Comparison of ENCODE assay signal across 8 cellular contexts in genomic region chr15:90142216-90143175, GRCh38. TPM values are rescaled to one million over a fixed set of nuclear protein-coding genes. Genes with fewer than 3 reads are reported as not detected.
DNase-seq lines count a peak whose midpoint lies in the region; ATAC-seq, FAIRE-seq and TF ChIP-seq lines count a peak whose summit lies in the region.

No MANE protein-coding gene starts in this region.

- H3K27ac ChIP-seq in HCT116 (ENCODE audit: low read depth, low read length) (no peak overlapping the region), prostate gland (peak overlapping the region; percentile 61 to 73)

- FAIRE-seq in GM12892 (lab: Jason Lieb, UNC): no peak

- no peak overlapping the region for H3K9ac ChIP-seq in HCT116 (ENCODE audit: low read length)

- POLR2A ChIA-PET in HCT116 (lab: Charles Lee): interaction anchor here (0.5 kb wide), 1 partner anchor 758 kb away, joined by 4 read pairs; no protein-coding TSS in a partner anchor

- no peak overlapping the region for H3K4me3 ChIP-seq in HCT116 (replicated peaks in 1 of 2; ENCODE audit: low read depth in 1 of 2, low read length in 2 of 2)
- no peak overlapping the region for H3K4me3 ChIP-seq in prostate gland

- H3K27me3 ChIP-seq in HCT116 (ENCODE audit: insufficient read depth, low read length) (no peaks in the 10 kb centered on the region), prostate gland (replicated peaks; ENCODE audit: insufficient read depth) (no peaks in the 10 kb centered on the region)

- peaks cover 0 to 7% of the 10 kb centered on the region in 2 experiments; a peak in 3 of 4 replicates for H3K4me1 ChIP-seq in HCT116 (ENCODE audit: control insufficient read depth in 1 of 2, insufficient read depth in 2 of 2, low read length in 2 of 2)
- H3K4me1 ChIP-seq in prostate gland (replicated peaks): peaks cover 3% of the 10 kb centered on the region

- H2AFZ ChIP-seq in HCT116 (ENCODE audit: low read depth, low read length, poor library complexity, severe bottlenecking): peak overlapping the region; percentile 48

- TF ChIP-seq POLR2A in HCT116 (IDR thresholded peaks at IDR 0.05; ENCODE audit: borderline replicate concordance, extremely low read depth, insufficient read depth, insufficient read length) (no peak), prostate gland (IDR thresholded peaks at IDR 0.05) (no peak), GM12892 (IDR thresholded peaks at IDR 0.05; ENCODE audit: low read depth, low read length) (no peak)

- RAD21 ChIA-PET in HCT116 (lab: Charles Lee; ENCODE audit: low non-redundant PET in 1 of 2, low total read pairs in 2 of 2, uncharacterized antibody in 2 of 2, unreplicated experiment in 2 of 2): interaction anchor here (1.0 to 1.4 kb wide), 3 partner anchors 79 to 151 kb away, joined by 3 to 6 read pairs (median 3); no protein-coding TSS in a partner anchor

- CTCF ChIA-PET in HCT116 (lab: Charles Lee): interaction anchor here (1.0 to 2.7 kb wide), 11 partner anchors 9 to 340 kb away, joined by 3 to 19 read pairs (median 4); partner anchors contain the start of genes CIB1 and GDPGP1

- no peaks in the 10 kb centered on the region for H3K79me2 ChIP-seq in HCT116 (ENCODE audit: insufficient read depth, low read length)

- ATAC-seq in HCT116: peak; percentile 59
- no peak for ATAC-seq in HG03045 (IDR thresholded peaks at IDR 0.05; ENCODE audit: unreplicated experiment)
- no peak for ATAC-seq in GM18498 (IDR thresholded peaks at IDR 0.05; ENCODE audit: unreplicated experiment)

- H3K9me2 ChIP-seq in HCT116 (ENCODE audit: insufficient read depth): no peaks in the 10 kb centered on the region

- peak overlapping the region; percentile 43 for H3K4me2 ChIP-seq in HCT116 (ENCODE audit: low read length)

- no peaks in the 10 kb centered on the region for H3K36me3 ChIP-seq in HCT116 (ENCODE audit: control insufficient read depth in 1 of 2, insufficient read depth in 2 of 2, low read length in 2 of 2)
- H3K36me3 ChIP-seq in prostate gland: no peaks in the 10 kb centered on the region

- DNase-seq in HCT116 (ENCODE audit: low read depth, low spot score) (no peak), T follicular helper cell (ENCODE audit: low read depth) (peak; percentile 41), prostate gland (ENCODE audit: low spot score) (no peak), GM12892 (ENCODE audit: insufficient read length) (no peak), NCI-H345 (lab: John Stamatoyannopoulos, UW) (no peak)
- peak; percentile 11 for DNase-seq in activated gamma-delta T cell treated with anti-CD3 and anti-CD28 coated beads, Interleukin-2, amount 50 U/mL, for 16 hours (ENCODE audit: low read depth)

- intact Hi-C loops in HCT116 (cut with micrococcal nuclease) (loop anchor here (1.0 to 10.0 kb wide), 2 partner anchors 79 to 342 kb away; no protein-coding TSS in a partner anchor), prostate gland (cut with DNase I) (no loop called here)

- H3K9me3 ChIP-seq in HCT116 (ENCODE audit: control insufficient read depth in 1 of 2, insufficient read depth in 1 of 2, low read depth in 1 of 2, low read length in 2 of 2): no peaks in the 10 kb centered on the region
- no peaks in the 10 kb centered on the region for H3K9me3 ChIP-seq in prostate gland

- H4K20me1 ChIP-seq in HCT116 (ENCODE audit: insufficient read depth): no peaks in the 10 kb centered on the region

- WGBS in prostate gland: 81% methylated on average over 21 of the region's 21 CpGs

- TF ChIP-seq RAD21 in HCT116 (IDR thresholded peaks at IDR 0.05; ENCODE audit: low read depth): no peak

- no TSS peak for BruUV-seq in HCT116 (replicated peaks; lab: Mats Ljungman, UMichigan)

- TF ChIP-seq CTCF in HCT116 (IDR thresholded peaks at IDR 0.05 in 2 of 3, conservative IDR thresholded peaks at IDR 0.05 in 1 of 3; ENCODE audit: borderline replicate concordance in 1 of 3, insufficient read depth in 1 of 3, low read depth in 2 of 3, low read length in 2 of 3) (no peak), prostate gland (IDR thresholded peaks at IDR 0.05) (no peak)

TF ChIP-seq in HCT116, 20 proteins besides CTCF, POLR2A, EP300 and RAD21:
- no peak for TF ChIP-seq FOSL1 (IDR thresholded peaks at IDR 0.05; ENCODE audit: low read depth)
- no peak for TF ChIP-seq TCF7L2 (IDR thresholded peaks at IDR 0.05; ENCODE audit: borderline replicate concordance, extremely low read depth, insufficient read depth, insufficient read length)

RNA-seq across cellular contexts. Expression of gene IDH2, which starts 40.2 kb away (rescaled TPM):
- total RNA-seq in HCT116 (2021; ENCODE audit: unreplicated experiment) (48.1 TPM), prostate gland (100 to 1,000 TPM in 1 of 2 donors, 10 to 100 TPM in 1; 98.1 to 190 TPM)
- polyA plus RNA-seq in HCT116 (2012): 77.3 and 78.9 TPM in 2 replicates
- polyA plus RNA-seq in GM12892 (2012; ENCODE audit: missing spikeins): 147 TPM

RNA-seq across cellular contexts. Expression of gene SEMA4B, which starts 58.6 kb away (rescaled TPM):
- total RNA-seq in HCT116 (2021; ENCODE audit: unreplicated experiment) (98.6 TPM), prostate gland (10 to 100 TPM; 96.1 to 99.6 TPM)
- polyA plus RNA-seq in HCT116 (2012): 180 and 260 TPM in 2 replicates
- 7.3 TPM for polyA plus RNA-seq in GM12892 (2012; ENCODE audit: missing spikeins)

Comparison
In these comparisons a context has a peak if more than half of its experiments do, and no peak if none do; other contexts are left out.
1. DNase-seq: peak in T follicular helper cell (single experiment) and activated gamma-delta T cell treated with anti-CD3 and anti-CD28 coated beads, Interleukin-2, amount 50 U/mL, for 16 hours (single experiment); none in HCT116 (single experiment), prostate gland (single experiment), GM12892 (single experiment) and NCI-H345 (single experiment).